8 cellular contexts compared by ENCODE assay signal in genomic region chr1:26284597-26285351, GRCh38. TPM values are rescaled to one million over a fixed set of nuclear protein-coding genes. Genes with fewer than 3 reads are reported as not detected.
DNase-seq lines count a peak whose midpoint lies in the region; ATAC-seq and TF ChIP-seq lines count a peak whose summit lies in the region.

No MANE protein-coding gene starts in this region.

- H3K4me3 ChIP-seq in AG10803 (ENCODE audit: low read length) (no peak overlapping the region), GM23338 (no peak overlapping the region)

- H3F3A ChIP-seq in GM23338 (replicated peaks; ENCODE audit: low read depth) = peaks cover 8% of the 10 kb centered on the region; the same call in 1 of the 2 replicates

- H3K79me2 ChIP-seq in GM23338 (replicated peaks; ENCODE audit: insufficient read depth) = no peaks in the 10 kb centered on the region

- H3K36me3 ChIP-seq in GM23338 (ENCODE audit: insufficient read depth) = peaks cover 4% of the 10 kb centered on the region; the same call in 1 of the 2 replicates

- H3K4me3 Mint-ChIP-seq in GM23338 (no peak overlapping the region), endothelial cell (ENCODE audit: unreplicated experiment) (peak overlapping the region; percentile 51)
- peak overlapping the region; percentile 68 to 95 (median 89) for H3K4me3 Mint-ChIP-seq in naive thymus-derived CD8-positive, alpha-beta T cell
- peak overlapping the region; percentile 95 for H3K4me3 Mint-ChIP-seq in stimulated activated effector memory CD8-positive, alpha-beta T cell treated with anti-CD3 and anti-CD28 coated beads, Interleukin-12 subunit alpha, Interleukin-12 subunit beta, amount 100 ng/mL, for 72 hours

- peak; percentile 70 for ATAC-seq in GM23338
- ATAC-seq in naive thymus-derived CD8-positive, alpha-beta T cell = peak; percentile 67 to 81
- ATAC-seq in stimulated activated effector memory CD8-positive, alpha-beta T cell treated with anti-CD3 and anti-CD28 coated beads, Interleukin-12 subunit alpha, Interleukin-12 subunit beta, amount 100 ng/mL, for 72 hours = peak; percentile 84

- H3K4me1 ChIP-seq in GM23338 (ENCODE audit: insufficient read depth) = peaks cover 20% of the 10 kb centered on the region

- H2AFZ ChIP-seq in GM23338 = no peak overlapping the region

- H3K4me1 Mint-ChIP-seq in GM23338 (peaks cover 40% of the 10 kb centered on the region), endothelial cell (ENCODE audit: unreplicated experiment) (peaks cover 30% of the 10 kb centered on the region)
- H3K4me1 Mint-ChIP-seq in naive thymus-derived CD8-positive, alpha-beta T cell = peaks cover 55 to 94% (median 91%) of the 10 kb centered on the region in 4 donors
- H3K4me1 Mint-ChIP-seq in stimulated activated effector memory CD8-positive, alpha-beta T cell treated with anti-CD3 and anti-CD28 coated beads, Interleukin-12 subunit alpha, Interleukin-12 subunit beta, amount 100 ng/mL, for 72 hours = peaks cover 91% of the 10 kb centered on the region

- DNase-seq in AG10803 (ENCODE audit: low read depth) = peak; percentile 87
- DNase-seq in GM23338 (ENCODE audit: low spot score) = peak; percentile 88
- DNase-seq in NOMO-1 treated with DMSO at 0.1 percent for 48 hours (lab: John Stamatoyannopoulos, UW; ENCODE audit: unreplicated experiment) = peak; percentile 93
- DNase-seq in activated CD8-positive, alpha-beta memory T cell treated with anti-CD3 and anti-CD28 coated beads for 4 hours (ENCODE audit: low read depth in 2 of 2) = peak; percentile 96 to 98
- DNase-seq in endothelial cell (ENCODE audit: low spot score) = peak; percentile 83
- DNase-seq in naive thymus-derived CD8-positive, alpha-beta T cell = peak; percentile 72 to 97 (median 88)
- DNase-seq in stimulated activated effector memory CD8-positive, alpha-beta T cell treated with anti-CD3 and anti-CD28 coated beads, Interleukin-12 subunit alpha, Interleukin-12 subunit beta, amount 100 ng/mL, for 72 hours (ENCODE audit: low spot score in 2 of 2) = peak; percentile 74 to 91
- no peak for DNase-seq in NCI-H146 treated with DMSO at 0.1 percent for 48 hours (lab: John Stamatoyannopoulos, UW; ENCODE audit: unreplicated experiment)

- H3K27me3 Mint-ChIP-seq in GM23338 (ENCODE audit: insufficient read depth, low read depth, poor library complexity) = peaks cover 25% of the 10 kb centered on the region
- peaks cover 12% of the 10 kb centered on the region for H3K27me3 Mint-ChIP-seq in endothelial cell (ENCODE audit: unreplicated experiment)
- H3K27me3 Mint-ChIP-seq in naive thymus-derived CD8-positive, alpha-beta T cell = no peaks in the 10 kb centered on the region

- H3K9me2 ChIP-seq in GM23338 (ENCODE audit: insufficient read depth) = no peaks in the 10 kb centered on the region

- H3K27me3 ChIP-seq in GM23338 (ENCODE audit: insufficient read depth) = no peaks in the 10 kb centered on the region

- H3K27ac Mint-ChIP-seq in GM23338 (peak overlapping the region; percentile 15; the same call in 1 of the 2 replicates), endothelial cell (ENCODE audit: unreplicated experiment) (peak overlapping the region; percentile 17)
- H3K27ac Mint-ChIP-seq in naive thymus-derived CD8-positive, alpha-beta T cell = peak overlapping the region; percentile 96 to 100 (median 98)
- peak overlapping the region; percentile 93 for H3K27ac Mint-ChIP-seq in stimulated activated effector memory CD8-positive, alpha-beta T cell treated with anti-CD3 and anti-CD28 coated beads, Interleukin-12 subunit alpha, Interleukin-12 subunit beta, amount 100 ng/mL, for 72 hours

- H3K4me2 ChIP-seq in GM23338 = no peak overlapping the region

- H4K20me1 ChIP-seq in GM23338 (replicated peaks; ENCODE audit: insufficient read depth) = 0 out of 2 replicates have a peak, but pooled peaks cover 3% of the 10 kb centered on the region

- POLR2A ChIA-PET in naive thymus-derived CD8-positive, alpha-beta T cell (lab: Charles Lee) = interaction anchor here (0.5 to 30.4 kb wide), 15 partner anchors 6 to 188 kb away, joined by 4 to 2161 read pairs (median 8); partner anchors contain the start of genes CD52, CEP85, DHDDS and HMGN2

- TF ChIP-seq CTCF in AG10803 (conservative IDR thresholded peaks at IDR 0.05; ENCODE audit: low read length) (peak; percentile 61), GM23338 (conservative IDR thresholded peaks at IDR 0.05; ENCODE audit: low read depth in 2 of 2) (peak; percentile 90 to 95), endothelial cell (IDR thresholded peaks at IDR 0.05; ENCODE audit: unreplicated experiment) (peak; percentile 76)

- no peaks in the 10 kb centered on the region; the same call in 2 of the 3 replicates for H3K9me3 Mint-ChIP-seq in GM23338
- no peaks in the 10 kb centered on the region for H3K9me3 Mint-ChIP-seq in endothelial cell (ENCODE audit: unreplicated experiment)
- H3K9me3 Mint-ChIP-seq in naive thymus-derived CD8-positive, alpha-beta T cell = no peaks in the 10 kb centered on the region
- no peaks in the 10 kb centered on the region for H3K9me3 Mint-ChIP-seq in stimulated activated effector memory CD8-positive, alpha-beta T cell treated with anti-CD3 and anti-CD28 coated beads, Interleukin-12 subunit alpha, Interleukin-12 subunit beta, amount 100 ng/mL, for 72 hours

- peaks cover 4% of the 10 kb centered on the region; the same call in 2 of the 3 replicates for H3K36me3 Mint-ChIP-seq in GM23338 (ENCODE audit: low read depth)
- peaks cover 19% of the 10 kb centered on the region for H3K36me3 Mint-ChIP-seq in endothelial cell (ENCODE audit: low read depth, unreplicated experiment)
- peaks cover 0 to 22% (median 8%) of the 10 kb centered on the region in 3 donors for H3K36me3 Mint-ChIP-seq in naive thymus-derived CD8-positive, alpha-beta T cell
- H3K36me3 Mint-ChIP-seq in stimulated activated effector memory CD8-positive, alpha-beta T cell treated with anti-CD3 and anti-CD28 coated beads, Interleukin-12 subunit alpha, Interleukin-12 subunit beta, amount 100 ng/mL, for 72 hours = peaks cover 64% of the 10 kb centered on the region

- H3K27ac ChIP-seq in GM23338 (ENCODE audit: low read depth) = peak overlapping the region; percentile 19; the same call in 1 of the 2 replicates

TF ChIP-seq in GM23338, 12 proteins besides CTCF, POLR2A, EP300 and RAD21:
- TF ChIP-seq NANOG (IDR thresholded peaks at IDR 0.05; ENCODE audit: borderline replicate concordance) (no peak), STAT1 (IDR thresholded peaks at IDR 0.05; ENCODE audit: unreplicated experiment) (no peak), EZH2phosphoT487 (IDR thresholded peaks at IDR 0.05; ENCODE audit: unreplicated experiment) (no peak), POLR2AphosphoS5 (IDR thresholded peaks at IDR 0.05; ENCODE audit: low read depth) (0 out of 2 replicates have a peak, but pooled peaks have one; percentile 16), JUNB (IDR thresholded peaks at IDR 0.05; ENCODE audit: unreplicated experiment) (no peak), ZNF114 (CRISPR knock-in tag; IDR thresholded peaks at IDR 0.05) (no peak), REST (IDR thresholded peaks at IDR 0.05; ENCODE audit: unreplicated experiment) (no peak), EZH2 (IDR thresholded peaks at IDR 0.05; ENCODE audit: low read depth, unreplicated experiment) (no peak)

RNA-seq across cellular contexts. Expression of gene SH3BGRL3, which starts 4.9 kb away (rescaled TPM):
- 28.9 and 30.9 TPM in 2 replicates for total RNA-seq in GM23338 (2014; rRNA removed; shearing (Covaris generic))
- polyA plus RNA-seq in GM23338 (2016; fragmentation: Nextera tagmentation; extraction: Ambion mirVana) = 370 and 378 TPM in 2 replicates
- total RNA-seq in endothelial cell (ENCODE audit: unreplicated experiment) = 226 TPM
- 100 to 1,000 TPM; 250 to 255 TPM for total RNA-seq in naive thymus-derived CD8-positive, alpha-beta T cell
- 100 to 1,000 TPM; 805 to 925 (median 916) TPM for polyA plus RNA-seq in naive thymus-derived CD8-positive, alpha-beta T cell

RNA-seq across cellular contexts. Expression of gene UBXN11, which starts 21.7 kb away (rescaled TPM):
- total RNA-seq in GM23338 (2014; rRNA removed; shearing (Covaris generic)) = 8.0 and 9.4 TPM in 2 replicates
- polyA plus RNA-seq in GM23338 (2016; fragmentation: Nextera tagmentation; extraction: Ambion mirVana) = 7.3 and 8.3 TPM in 2 replicates
- total RNA-seq in endothelial cell (ENCODE audit: unreplicated experiment) = 16.0 TPM
- total RNA-seq in naive thymus-derived CD8-positive, alpha-beta T cell = 100 to 1,000 TPM; 121 to 129 TPM
- polyA plus RNA-seq in naive thymus-derived CD8-positive, alpha-beta T cell = 10 to 100 TPM in 2 of 3 donors, 1 to 10 TPM in 1; 9.1 to 14.7 (median 12.4) TPM

RNA-seq across cellular contexts. Expression of gene CD52, which starts 33.0 kb away (rescaled TPM):
- total RNA-seq in GM23338 (2014; rRNA removed; shearing (Covaris generic)) = not detected in 2 replicates
- polyA plus RNA-seq in GM23338 (2016; fragmentation: Nextera tagmentation; extraction: Ambion mirVana) = 7.3 and 9.6 TPM in 2 replicates
- total RNA-seq in endothelial cell (ENCODE audit: unreplicated experiment) = 21.8 TPM
- 100 to 1,000 TPM; 772 to 847 TPM for total RNA-seq in naive thymus-derived CD8-positive, alpha-beta T cell
- 1,000 to 10,000 TPM; 6,330 to 6,863 (median 6,804) TPM for polyA plus RNA-seq in naive thymus-derived CD8-positive, alpha-beta T cell

RNA-seq across cellular contexts. Expression of gene CEP85, which starts 50.8 kb away (rescaled TPM):
- total RNA-seq in GM23338 (2014; rRNA removed; shearing (Covaris generic)) = 26.1 and 36.8 TPM in 2 replicates
- 11.6 and 12.8 TPM in 2 replicates for polyA plus RNA-seq in GM23338 (2016; fragmentation: Nextera tagmentation; extraction: Ambion mirVana)
- 9.7 TPM for total RNA-seq in endothelial cell (ENCODE audit: unreplicated experiment)
- 10 to 100 TPM; 18.8 to 21.9 TPM for total RNA-seq in naive thymus-derived CD8-positive, alpha-beta T cell
- polyA plus RNA-seq in naive thymus-derived CD8-positive, alpha-beta T cell = 1 to 10 TPM; 3.9 to 9.8 (median 5.1) TPM

Comparison
In these comparisons a context has a peak if more than half of its experiments do, and no peak if none do; other contexts are left out.
1. H3K27ac Mint-ChIP-seq: peak in every context shown above with its lines; median percentile 98 in naive thymus-derived CD8-positive, alpha-beta T cell; 93 in stimulated activated effector memory CD8-positive, alpha-beta T cell treated with anti-CD3 and anti-CD28 coated beads, Interleukin-12 subunit alpha, Interleukin-12 subunit beta, amount 100 ng/mL, for 72 hours; 17 in endothelial cell; 15 in GM23338.
2. RNA of gene CD52, which starts 33.0 kb away (total RNA-seq): 772 to 847 TPM in naive thymus-derived CD8-positive, alpha-beta T cell; 21.8 TPM in endothelial cell (single experiment) and not detected in GM23338; every median in the first group is over 10 times any median in the second.
3. Peak in every context shown above with its lines, with median percentiles within 50 percentile points of each other: CTCF ChIP-seq and ATAC-seq.